Comparison of ENCODE assay signal across 1 cellular context in genomic region chr15:31379042-31379441, GRCh38.
TF ChIP-seq lines count a peak whose summit lies in the region.

No MANE protein-coding gene starts in this region.

TF ChIP-seq in HepG2, 621 proteins besides CTCF, POLR2A, EP300 and RAD21 (continued from another document):
- TF ChIP-seq, protein P1, sequence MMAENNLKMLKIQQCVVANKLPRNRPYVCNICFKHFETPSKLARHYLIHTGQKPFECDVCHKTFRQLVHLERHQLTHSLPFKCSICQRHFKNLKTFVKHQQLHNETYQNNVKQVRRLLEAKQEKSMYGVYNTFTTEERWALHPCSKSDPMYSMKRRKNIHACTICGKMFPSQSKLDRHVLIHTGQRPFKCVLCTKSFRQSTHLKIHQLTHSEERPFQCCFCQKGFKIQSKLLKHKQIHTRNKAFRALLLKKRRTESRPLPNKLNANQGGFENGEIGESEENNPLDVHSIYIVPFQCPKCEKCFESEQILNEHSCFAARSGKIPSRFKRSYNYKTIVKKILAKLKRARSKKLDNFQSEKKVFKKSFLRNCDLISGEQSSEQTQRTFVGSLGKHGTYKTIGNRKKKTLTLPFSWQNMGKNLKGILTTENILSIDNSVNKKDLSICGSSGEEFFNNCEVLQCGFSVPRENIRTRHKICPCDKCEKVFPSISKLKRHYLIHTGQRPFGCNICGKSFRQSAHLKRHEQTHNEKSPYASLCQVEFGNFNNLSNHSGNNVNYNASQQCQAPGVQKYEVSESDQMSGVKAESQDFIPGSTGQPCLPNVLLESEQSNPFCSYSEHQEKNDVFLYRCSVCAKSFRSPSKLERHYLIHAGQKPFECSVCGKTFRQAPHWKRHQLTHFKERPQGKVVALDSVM (CRISPR knock-in tag; IDR thresholded peaks at IDR 0.05): no peak
- TF ChIP-seq, protein P2, sequence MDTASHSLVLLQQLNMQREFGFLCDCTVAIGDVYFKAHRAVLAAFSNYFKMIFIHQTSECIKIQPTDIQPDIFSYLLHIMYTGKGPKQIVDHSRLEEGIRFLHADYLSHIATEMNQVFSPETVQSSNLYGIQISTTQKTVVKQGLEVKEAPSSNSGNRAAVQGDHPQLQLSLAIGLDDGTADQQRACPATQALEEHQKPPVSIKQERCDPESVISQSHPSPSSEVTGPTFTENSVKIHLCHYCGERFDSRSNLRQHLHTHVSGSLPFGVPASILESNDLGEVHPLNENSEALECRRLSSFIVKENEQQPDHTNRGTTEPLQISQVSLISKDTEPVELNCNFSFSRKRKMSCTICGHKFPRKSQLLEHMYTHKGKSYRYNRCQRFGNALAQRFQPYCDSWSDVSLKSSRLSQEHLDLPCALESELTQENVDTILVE (CRISPR knock-in tag; IDR thresholded peaks at IDR 0.05): no peak
- no peak for TF ChIP-seq PHF21A (CRISPR knock-in tag; IDR thresholded peaks at IDR 0.05)
- no peak for TF ChIP-seq AHDC1 (CRISPR knock-in tag; IDR thresholded peaks at IDR 0.05; ENCODE audit: borderline replicate concordance)
- TF ChIP-seq ZSCAN5A (CRISPR knock-in tag; IDR thresholded peaks at IDR 0.05; ENCODE audit: borderline replicate concordance): no peak
- TF ChIP-seq HNRNPH1 (optimal IDR thresholded peaks at IDR 0.05; ENCODE audit: low read depth, low read length): no peak
